8 cellular contexts compared by ENCODE assay signal in the genomic region with DNA sequence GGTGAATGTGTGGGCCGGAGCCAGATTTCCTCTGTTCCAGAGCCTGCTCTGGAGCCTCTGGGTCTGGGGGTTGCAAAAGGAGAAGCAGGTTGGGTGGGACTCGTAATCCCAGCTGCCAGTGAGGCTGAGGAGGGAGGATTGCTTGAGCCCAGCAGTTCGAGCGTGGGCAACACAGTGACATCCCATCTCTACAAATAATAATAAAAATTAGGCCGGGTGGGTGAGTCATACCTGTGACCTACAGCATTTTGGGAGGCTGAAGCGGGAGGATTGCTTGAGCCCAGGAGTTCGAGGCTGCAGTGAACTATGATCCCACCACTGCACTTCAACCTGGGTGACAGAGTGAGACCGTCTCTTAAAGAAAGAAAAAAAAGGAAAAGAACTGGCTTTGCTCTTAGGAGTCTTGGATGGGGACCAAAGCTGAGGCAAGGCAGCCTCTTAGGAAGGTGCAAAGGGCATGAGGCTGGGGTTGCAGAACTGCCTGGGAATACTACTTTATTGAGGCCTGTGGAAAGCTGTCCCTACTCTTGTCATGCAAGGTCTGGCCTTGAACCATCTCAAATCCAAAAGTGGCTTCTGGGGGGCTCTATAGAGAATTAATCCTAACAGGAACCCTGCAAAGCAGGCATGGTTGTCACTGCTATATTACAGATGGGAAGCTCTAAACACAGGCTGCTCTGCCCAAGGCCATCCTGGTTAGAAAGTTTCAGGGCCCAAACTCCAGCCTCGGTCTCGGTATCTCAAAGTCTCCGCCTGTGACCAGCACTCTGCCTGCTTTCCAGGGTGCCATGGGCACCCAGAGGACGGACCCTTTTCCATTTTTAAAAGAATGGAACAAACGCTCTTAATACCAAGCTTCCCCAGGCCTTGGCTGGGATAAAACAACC. TPM values are rescaled to one million over a fixed set of nuclear protein-coding genes. Genes with fewer than 3 reads are reported as not detected.
DNase-seq lines count a peak whose midpoint lies in the region; ATAC-seq and TF ChIP-seq lines count a peak whose summit lies in the region.

No MANE protein-coding gene starts in this region.

- H3K4me3 ChIP-seq in DOHH2 (ENCODE audit: low read length) (peak overlapping the region; percentile 94), HAP-1 (peak overlapping the region; percentile 70), SJCRH30 (peak overlapping the region; percentile 83), neural progenitor cell (peak overlapping the region; percentile 99)

- H3F3A ChIP-seq in DOHH2 (ENCODE audit: control insufficient read depth, insufficient read depth) (peaks cover 4% of the 10 kb centered on the region; the same call in 1 of the 2 replicates), neural progenitor cell (ENCODE audit: low read depth) (peaks cover 22% of the 10 kb centered on the region)

- DNase-seq in HAP-1 (ENCODE audit: low spot score in 2 of 2) (peak in 1 of 2 experiments; percentile 8), SJCRH30 (no peak), epithelial cell of prostate (ENCODE audit: low read depth, low spot score) (no peak), neural progenitor cell (ENCODE audit: low spot score) (no peak)

- peak overlapping the region; percentile 94 for H3K27ac Mint-ChIP-seq in neural progenitor cell

- H3K4me1 ChIP-seq in DOHH2 (ENCODE audit: control insufficient read depth, low read length) (peaks cover 19% of the 10 kb centered on the region), HAP-1 (peaks cover 15% of the 10 kb centered on the region), SJCRH30 (no peaks in the 10 kb centered on the region), neural progenitor cell (peaks cover 7% of the 10 kb centered on the region)

- no peak overlapping the region for H2AFZ ChIP-seq in neural progenitor cell (replicated peaks)

- no peak for ATAC-seq in GM18858 (IDR thresholded peaks at IDR 0.05; ENCODE audit: unreplicated experiment)
- no peak for ATAC-seq in GM19324 (IDR thresholded peaks at IDR 0.05; ENCODE audit: low FRiP score, unreplicated experiment)
- no peak for ATAC-seq in GM18870 (IDR thresholded peaks at IDR 0.05; ENCODE audit: unreplicated experiment)

- H4K20me1 ChIP-seq in DOHH2 (ENCODE audit: control insufficient read depth, insufficient read depth, low read depth, low read length) (peaks cover 5% of the 10 kb centered on the region; the same call in 1 of the 2 replicates), neural progenitor cell (ENCODE audit: low read depth) (no peaks in the 10 kb centered on the region)

- H3K9me2 ChIP-seq in DOHH2 (replicated peaks; ENCODE audit: control insufficient read depth, low read length) = no peaks in the 10 kb centered on the region

- no peaks in the 10 kb centered on the region for H3K36me3 Mint-ChIP-seq in neural progenitor cell

- TF ChIP-seq CTCF in DOHH2 (IDR thresholded peaks at IDR 0.05; ENCODE audit: low read depth, low read length, poor library complexity, severe bottlenecking) (no peak), neural progenitor cell (IDR thresholded peaks at IDR 0.05) (no peak)

- H3K9me3 Mint-ChIP-seq in neural progenitor cell = no peaks in the 10 kb centered on the region

- H3K27me3 ChIP-seq in DOHH2 (ENCODE audit: control insufficient read depth, low read length) = no peaks in the 10 kb centered on the region
- H3K27me3 ChIP-seq in HAP-1 (ENCODE audit: low read depth) = no peaks in the 10 kb centered on the region
- H3K27me3 ChIP-seq in SJCRH30 = 0 out of 2 replicates have a peak, but pooled peaks cover 2% of the 10 kb centered on the region
- H3K27me3 ChIP-seq in neural progenitor cell = no peaks in the 10 kb centered on the region

- peaks cover 2% of the 10 kb centered on the region for H3K27me3 Mint-ChIP-seq in neural progenitor cell (ENCODE audit: insufficient read depth, low read depth)

- H3K9ac ChIP-seq in neural progenitor cell = no peak overlapping the region

- H3K79me2 ChIP-seq in DOHH2 (ENCODE audit: control insufficient read depth, low read length) (peaks cover 35% of the 10 kb centered on the region), neural progenitor cell (ENCODE audit: low read depth) (peaks cover 19% of the 10 kb centered on the region)

- H3K27ac ChIP-seq in DOHH2 (ENCODE audit: low read depth, low read length) (peak overlapping the region; percentile 63), SJCRH30 (peak overlapping the region; percentile 78), epithelial cell of prostate (peak overlapping the region; percentile 76), neural progenitor cell (no peak overlapping the region)

- H3K4me1 Mint-ChIP-seq in neural progenitor cell = peaks cover 23% of the 10 kb centered on the region

- H3K4me2 ChIP-seq in DOHH2 (ENCODE audit: low read length) (peak overlapping the region; percentile 81), neural progenitor cell (peak overlapping the region; percentile 92)

- in situ Hi-C loops in HAP-1 (cut with MboI; ENCODE audit: low sequenced_read_pairs) = no loop called here

- H3K36me3 ChIP-seq in DOHH2 (ENCODE audit: control insufficient read depth, low read length) (peaks cover 4% of the 10 kb centered on the region), HAP-1 (replicated peaks) (no peaks in the 10 kb centered on the region), SJCRH30 (no peaks in the 10 kb centered on the region), neural progenitor cell (no peaks in the 10 kb centered on the region)

- H3K9me3 ChIP-seq in DOHH2 (ENCODE audit: control insufficient read depth, insufficient read depth, low read length) (no peaks in the 10 kb centered on the region), HAP-1 (no peaks in the 10 kb centered on the region), SJCRH30 (replicated peaks) (no peaks in the 10 kb centered on the region), neural progenitor cell (ENCODE audit: low read depth) (no peaks in the 10 kb centered on the region)

- peak overlapping the region; percentile 93 for H3K4me3 Mint-ChIP-seq in neural progenitor cell

RNA-seq across cellular contexts. Expression of gene C19orf12, which starts 0.9 kb away (rescaled TPM):
- 26.4 and 28.4 TPM in 2 replicates for total RNA-seq in SJCRH30 (2014; rRNA removed; shearing (Covaris generic))
- 27.5 and 28.2 TPM in 2 replicates for total RNA-seq in neural progenitor cell (ENCODE audit: low replicate concordance)

RNA-seq across cellular contexts. Expression of gene PLEKHF1, which starts 50.7 kb away (rescaled TPM):
- total RNA-seq in SJCRH30 (2014; rRNA removed; shearing (Covaris generic)) = 1.7 and 2.0 TPM in 2 replicates
- 1.2 and 1.4 TPM in 2 replicates for total RNA-seq in neural progenitor cell (ENCODE audit: low replicate concordance)
